In genomic region chr4:56469489-56470210, GRCh38 we compare ENCODE assay signal across 9 cellular contexts. TPM values are rescaled to one million over a fixed set of nuclear protein-coding genes. Genes with fewer than 3 reads are reported as not detected.
DNase-seq lines count a peak whose midpoint lies in the region; ATAC-seq and TF ChIP-seq lines count a peak whose summit lies in the region.
"Had no signal": no experiment of that assay in that cellular context is flagged by ENCODE, and none has a peak within 500 bp of the region (broad histone marks: within the 10 kb centered on the region; RNA-seq: fewer than 3 reads in every experiment).

No MANE protein-coding gene starts in this region.

- peak overlapping the region; percentile 94 for H3K4me3 Mint-ChIP-seq in activated CD4-positive, alpha-beta T cell treated with anti-CD3 and anti-CD28 coated beads, Interleukin-2, amount 10 ng/mL, durations not matched to agents 24 days and 14 days
- peak overlapping the region in 1 of 2 donors; percentile 100 for H3K4me3 Mint-ChIP-seq in effector memory CD8-positive, alpha-beta T cell
- peak overlapping the region; percentile 99 for H3K4me3 Mint-ChIP-seq in progenitor cell of endocrine pancreas (ENCODE audit: low read depth)

- TF ChIP-seq POLR2A in thyroid gland (IDR thresholded peaks at IDR 0.05) = no peak

- 69% methylated on average over 6 of the region's 6 CpGs for WGBS in thyroid gland, 2 donors

- intact Hi-C loops in activated CD4-positive, alpha-beta T cell treated with anti-CD3 and anti-CD28 coated beads, Interleukin-2, amount 10 ng/mL, durations not matched to agents 24 days and 14 days (cut with micrococcal nuclease) = loop anchor here (10.0 kb wide), 1 partner anchor 185 kb away; no protein-coding TSS in a partner anchor
- intact Hi-C loops in posterior cingulate gyrus (cut with DNase I) = loop anchor here (2.0 to 5.0 kb wide), 2 partner anchors 37 to 75 kb away; no protein-coding TSS in a partner anchor
- intact Hi-C loops in thyroid gland (cut with DNase I) = no loop called here

- peaks cover 52% of the 10 kb centered on the region for H3K36me3 Mint-ChIP-seq in activated CD4-positive, alpha-beta T cell treated with anti-CD3 and anti-CD28 coated beads, Interleukin-2, amount 10 ng/mL, durations not matched to agents 24 days and 14 days (ENCODE audit: low read depth)
- H3K36me3 Mint-ChIP-seq in effector memory CD8-positive, alpha-beta T cell (ENCODE audit: insufficient read depth) = peaks cover 52% of the 10 kb centered on the region
- H3K36me3 Mint-ChIP-seq in progenitor cell of endocrine pancreas (ENCODE audit: insufficient read depth) = peaks cover 13% of the 10 kb centered on the region

- H3K27ac ChIP-seq in thyroid gland = no peak overlapping the region

- H3K4me3 ChIP-seq in thyroid gland (replicated peaks in 1 of 3) = no peak overlapping the region

- no peak for ATAC-seq in effector memory CD8-positive, alpha-beta T cell (replicated peaks)

- H3K27me3 Mint-ChIP-seq in activated CD4-positive, alpha-beta T cell treated with anti-CD3 and anti-CD28 coated beads, Interleukin-2, amount 10 ng/mL, durations not matched to agents 24 days and 14 days = no peaks in the 10 kb centered on the region
- H3K27me3 Mint-ChIP-seq in effector memory CD8-positive, alpha-beta T cell = no peaks in the 10 kb centered on the region
- no peaks in the 10 kb centered on the region for H3K27me3 Mint-ChIP-seq in progenitor cell of endocrine pancreas

- TF ChIP-seq CTCF in progenitor cell of endocrine pancreas (IDR thresholded peaks at IDR 0.05; ENCODE audit: unreplicated experiment) (no peak), thyroid gland (IDR thresholded peaks at IDR 0.05) (no peak)

- H3K27me3 ChIP-seq in thyroid gland = no peaks in the 10 kb centered on the region

- peaks cover 21 to 23% of the 10 kb centered on the region in 2 donors for H3K4me1 ChIP-seq in thyroid gland

- no peaks in the 10 kb centered on the region for H3K9me3 ChIP-seq in thyroid gland

- DNase-seq in activated CD4-positive, alpha-beta T cell treated with anti-CD3 and anti-CD28 coated beads, Interleukin-2, amount 10 ng/mL, durations not matched to agents 24 days and 14 days = no peak
- DNase-seq in activated CD4-positive, alpha-beta T cell treated with anti-CD3 and anti-CD28 coated beads, Interleukin-2, amount 50 U/mL, for 1 hour = no peak
- DNase-seq in NOMO-1 treated with dmso at 0.1 percent for 144 hours (lab: John Stamatoyannopoulos, UW; ENCODE audit: unreplicated experiment) (peak; percentile 43), progenitor cell of endocrine pancreas (ENCODE audit: low spot score, unreplicated experiment) (no peak), posterior cingulate gyrus (no peak), NCI-H774 (lab: John Stamatoyannopoulos, UW) (no peak), thyroid gland (no peak)
- no peak for DNase-seq in effector memory CD8-positive, alpha-beta T cell
- DNase-seq: H7 had no signal

- H3K9me3 Mint-ChIP-seq in activated CD4-positive, alpha-beta T cell treated with anti-CD3 and anti-CD28 coated beads, Interleukin-2, amount 10 ng/mL, durations not matched to agents 24 days and 14 days = no peaks in the 10 kb centered on the region
- H3K9me3 Mint-ChIP-seq in effector memory CD8-positive, alpha-beta T cell = no peaks in the 10 kb centered on the region
- H3K9me3 Mint-ChIP-seq in progenitor cell of endocrine pancreas (ENCODE audit: low read depth) = no peaks in the 10 kb centered on the region

- H3K27ac Mint-ChIP-seq in activated CD4-positive, alpha-beta T cell treated with anti-CD3 and anti-CD28 coated beads, Interleukin-2, amount 10 ng/mL, durations not matched to agents 24 days and 14 days = peak overlapping the region; percentile 62
- peak overlapping the region; percentile 3 to 68 for H3K27ac Mint-ChIP-seq in effector memory CD8-positive, alpha-beta T cell
- H3K27ac Mint-ChIP-seq in progenitor cell of endocrine pancreas = peak overlapping the region; percentile 80

- H3K4me1 Mint-ChIP-seq in activated CD4-positive, alpha-beta T cell treated with anti-CD3 and anti-CD28 coated beads, Interleukin-2, amount 10 ng/mL, durations not matched to agents 24 days and 14 days = peaks cover 40% of the 10 kb centered on the region
- H3K4me1 Mint-ChIP-seq in effector memory CD8-positive, alpha-beta T cell (ENCODE audit: low read depth in 2 of 2) = peaks cover 36 to 49% of the 10 kb centered on the region in 2 donors
- H3K4me1 Mint-ChIP-seq in progenitor cell of endocrine pancreas (ENCODE audit: low read depth) = peaks cover 33% of the 10 kb centered on the region

- H3K36me3 ChIP-seq in thyroid gland = peaks cover 20 to 25% of the 10 kb centered on the region in 2 donors

RNA-seq across cellular contexts. Expression of gene SRP72, which starts 2.2 kb away (rescaled TPM):
- total RNA-seq in activated CD4-positive, alpha-beta T cell treated with anti-CD3 and anti-CD28 coated beads, Interleukin-2, amount 10 ng/mL, durations not matched to agents 24 days and 14 days = 202 and 209 TPM in 2 replicates
- total RNA-seq in progenitor cell of endocrine pancreas (119 and 120 TPM in 2 replicates), thyroid gland (10 to 100 TPM; 57.6 to 67.6 (median 59.7) TPM)

RNA-seq across cellular contexts. Expression of gene PAICS, which starts 33.6 kb away (rescaled TPM):
- total RNA-seq in activated CD4-positive, alpha-beta T cell treated with anti-CD3 and anti-CD28 coated beads, Interleukin-2, amount 10 ng/mL, durations not matched to agents 24 days and 14 days = 365 and 383 TPM in 2 replicates
- total RNA-seq in progenitor cell of endocrine pancreas = 131 and 138 TPM in 2 replicates
- 10 to 100 TPM; 21.7 to 31.5 (median 29.5) TPM for total RNA-seq in thyroid gland

RNA-seq across cellular contexts. Expression of gene PPAT, which starts 34.2 kb away (rescaled TPM):
- total RNA-seq in activated CD4-positive, alpha-beta T cell treated with anti-CD3 and anti-CD28 coated beads, Interleukin-2, amount 10 ng/mL, durations not matched to agents 24 days and 14 days = 60.8 and 63.6 TPM in 2 replicates
- total RNA-seq in progenitor cell of endocrine pancreas = 23.5 and 24.4 TPM in 2 replicates
- total RNA-seq in thyroid gland = 1 to 10 TPM; 3.1 to 6.1 (median 4.7) TPM

RNA-seq across cellular contexts. Expression of gene ARL9, which starts 35.9 kb away (rescaled TPM):
- 0.07 TPM in 1 of 2 replicates, not detected in the other for total RNA-seq in activated CD4-positive, alpha-beta T cell treated with anti-CD3 and anti-CD28 coated beads, Interleukin-2, amount 10 ng/mL, durations not matched to agents 24 days and 14 days
- total RNA-seq in progenitor cell of endocrine pancreas (0.19 and 0.38 TPM in 2 replicates), thyroid gland (under 1 TPM in 1 of 4 donors, not detected in 3; 0.56 TPM)
- total RNA-seq: H7 had no signal
